Comparison of ENCODE assay signal across 14 cellular contexts in the genomic region with DNA sequence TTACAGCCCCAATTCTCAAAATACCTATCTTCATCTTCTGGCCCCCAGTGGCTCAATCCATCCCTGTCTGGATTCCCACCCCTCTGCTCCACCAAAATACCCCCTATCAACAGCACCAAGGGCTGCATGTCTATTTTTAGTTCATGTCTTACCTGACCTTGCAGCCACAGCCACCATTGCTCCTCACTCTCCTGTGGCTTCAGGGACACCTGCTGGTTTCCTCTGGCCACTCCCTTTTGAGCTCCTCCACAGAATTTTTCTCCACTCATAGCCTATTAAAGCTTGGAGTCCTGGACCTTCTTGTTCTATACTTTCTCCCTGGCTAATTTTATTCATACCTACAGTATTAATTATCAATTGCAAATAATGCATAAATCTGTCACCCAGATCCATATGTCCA.
DNase-seq lines count a peak whose midpoint lies in the region; ATAC-seq, FAIRE-seq and TF ChIP-seq lines count a peak whose summit lies in the region.
"Had no signal": no experiment of that assay in that cellular context is flagged by ENCODE, and none has a peak within 500 bp of the region (broad histone marks: within the 10 kb centered on the region; RNA-seq: fewer than 3 reads in every experiment).

No MANE protein-coding gene starts in this region.

- no peaks in the 10 kb centered on the region for H3K79me2 ChIP-seq in H1 (ENCODE audit: control insufficient read depth in 1 of 2, insufficient read depth in 2 of 2, low read length in 2 of 2)

- no peak overlapping the region for H3K4ac ChIP-seq in H1 (replicated peaks; ENCODE audit: insufficient read length, low read depth, low read length)

- H2BK12ac ChIP-seq in H1 (ENCODE audit: low read depth, low read length), result no peak overlapping the region

- no peak overlapping the region for H3K56ac ChIP-seq in H1 (replicated peaks; ENCODE audit: insufficient read length, low read depth, low read length)

- no peak overlapping the region for H4K5ac ChIP-seq in H1 (ENCODE audit: insufficient read length, low read depth, low read length)

- TF ChIP-seq POLR2A in H1 (IDR thresholded peaks at IDR 0.05; ENCODE audit: control extremely low read depth in 1 of 2, low read depth in 2 of 2, low read length in 2 of 2), result no peak

- no peak overlapping the region for H3K14ac ChIP-seq in H1 (ENCODE audit: insufficient read length)

- no peak overlapping the region for H2BK15ac ChIP-seq in H1 (ENCODE audit: low read length)

- H3K23me2 ChIP-seq in H1 (ENCODE audit: low read depth, low read length), result no peaks in the 10 kb centered on the region

- H4K91ac ChIP-seq in H1 (replicated peaks; ENCODE audit: insufficient read length, low read length), result no peak overlapping the region

- H4K8ac ChIP-seq in H1 (ENCODE audit: extremely low read depth, insufficient read depth, low read length), result no peak overlapping the region

- no peaks in the 10 kb centered on the region for H3K4me1 ChIP-seq in H1 (replicated peaks in 1 of 4; ENCODE audit: control insufficient read depth in 3 of 4, insufficient read depth in 4 of 4, low read length in 3 of 4)
- H3K4me1 ChIP-seq: sigmoid colon, suprapubic skin had no signal

- no peaks in the 10 kb centered on the region for H3K27me3 ChIP-seq in H1 (replicated peaks in 1 of 4; ENCODE audit: control insufficient read depth in 3 of 4, extremely low read depth in 1 of 4, insufficient read depth in 3 of 4, low read length in 3 of 4)
- H3K27me3 ChIP-seq: sigmoid colon, suprapubic skin had no signal

- H3K36me3 ChIP-seq in H1 (ENCODE audit: control insufficient read depth in 2 of 4, insufficient read depth in 4 of 4, low read length in 3 of 4), result no peaks in the 10 kb centered on the region
- H3K36me3 ChIP-seq: sigmoid colon, suprapubic skin had no signal

- no peaks in the 10 kb centered on the region for H3K79me1 ChIP-seq in H1 (ENCODE audit: low read depth, low read length)

- peak; percentile 29 to 43; a peak in 3 of 4 replicates for TF ChIP-seq RAD21 in H1 (IDR thresholded peaks at IDR 0.05 in 1 of 2, conservative IDR thresholded peaks at IDR 0.05 in 1 of 2; ENCODE audit: low read depth in 2 of 2, low read length in 2 of 2)

- no peak overlapping the region for H3K27ac ChIP-seq in H1 (ENCODE audit: low read depth, low read length)
- H3K27ac ChIP-seq: sigmoid colon, suprapubic skin had no signal

- TF ChIP-seq CTCF in H1 (IDR thresholded peaks at IDR 0.05; ENCODE audit: control extremely low read depth in 1 of 3, insufficient read depth in 1 of 3, low read depth in 1 of 3, low read length in 3 of 3), result no peak
- TF ChIP-seq CTCF in retinal pigment epithelial cell (conservative IDR thresholded peaks at IDR 0.05; ENCODE audit: low read depth, low read length), result peak; percentile 51

- H2BK20ac ChIP-seq in H1 (ENCODE audit: low read length), result no peak overlapping the region

- H4K20me1 ChIP-seq in H1 (replicated peaks in 1 of 2; ENCODE audit: control insufficient read depth in 1 of 2, insufficient read depth in 2 of 2, low read length in 2 of 2), result no peaks in the 10 kb centered on the region

- no peak overlapping the region for H2BK5ac ChIP-seq in H1 (ENCODE audit: low read depth, low read length)

- H3K18ac ChIP-seq in H1 (ENCODE audit: extremely low read depth, low read length), result no peak overlapping the region

- no peak for FAIRE-seq in H1 (lab: Jason Lieb, UNC)

- H3K23ac ChIP-seq in H1 (ENCODE audit: insufficient read length), result no peak overlapping the region

- H3K4me2 ChIP-seq in H1 (ENCODE audit: insufficient read depth in 1 of 2, low read depth in 2 of 2, low read length in 2 of 2), result no peak overlapping the region

- ATAC-seq in GM21717 (IDR thresholded peaks at IDR 0.05; ENCODE audit: unreplicated experiment), result no peak
- ATAC-seq: activated CD8-positive, alpha-beta memory T cell treated with anti-CD3 and anti-CD28 coated beads, Interleukin-2, amount 10 ng/mL, durations not matched to agents 7 days and 5 days; activated naive CD8-positive, alpha-beta T cell treated with anti-CD3 and anti-CD28 coated beads, Interleukin-2, amount 50 U/mL, for 24 hours had no signal

- H3K9me3 ChIP-seq in H1 (ENCODE audit: insufficient read depth in 2 of 2, low read depth in 1 of 2, low read length in 1 of 2), result no peaks in the 10 kb centered on the region
- H3K9me3 ChIP-seq: sigmoid colon, suprapubic skin had no signal

- no peak overlapping the region for H2BK120ac ChIP-seq in H1 (replicated peaks; ENCODE audit: low read depth, low read length)

- POLR2A ChIA-PET in H1 (lab: Charles Lee; ENCODE audit: partially characterized antibody), result no interaction called here

- no peak for TF ChIP-seq EP300 in H1 (IDR thresholded peaks at IDR 0.05; ENCODE audit: borderline replicate concordance in 1 of 2, low read depth in 2 of 2, low read length in 2 of 2)

- no peak overlapping the region for H2AFZ ChIP-seq in H1 (ENCODE audit: low read length)

- no peak overlapping the region for H2AK5ac ChIP-seq in H1 (ENCODE audit: low read depth, low read length)

- no peak overlapping the region for H3K9ac ChIP-seq in H1 (replicated peaks in 1 of 4; ENCODE audit: extremely low read depth in 1 of 4, low read depth in 3 of 4, low read length in 3 of 4)

- DNase-seq in SIG-M5 treated with dmso at 0.1 percent for 504 hours (lab: John Stamatoyannopoulos, UW; ENCODE audit: unreplicated experiment) (peak; percentile 9), SIG-M5 (lab: John Stamatoyannopoulos, UW) (no peak), NCI-H2107 treated with DMSO at 0.1 percent for 48 hours (lab: John Stamatoyannopoulos, UW; ENCODE audit: unreplicated experiment) (peak; percentile 30), H1 (ENCODE audit: low read depth in 1 of 2, low spot score in 2 of 2) (peak in 1 of 2 experiments; percentile 20), retinal pigment epithelial cell (ENCODE audit: low read depth) (no peak), islet precursor cell (no peak)
- no peak for DNase-seq in effector CD8-positive, alpha-beta T cell (lab: John Stamatoyannopoulos, UW)
- DNase-seq: activated naive CD8-positive, alpha-beta T cell treated with anti-CD3 and anti-CD28 coated beads, Interleukin-2, amount 50 U/mL, for 24 hours; effector memory CD4-positive, alpha-beta T cell; hypothalamus; sigmoid colon had no signal

- no peak overlapping the region for H3K4me3 ChIP-seq in H1 (ENCODE audit: extremely low read depth in 1 of 4, insufficient read depth in 2 of 4, low read depth in 3 of 4, low read length in 4 of 4)
- no peak overlapping the region for H3K4me3 ChIP-seq in retinal pigment epithelial cell (ENCODE audit: low read length)
- H3K4me3 ChIP-seq: sigmoid colon, suprapubic skin had no signal

- CTCF ChIA-PET in H1 (lab: Charles Lee; ENCODE audit: partially characterized antibody), result interaction anchor here (0.6 to 4.2 kb wide), 9 partner anchors 10 to 325 kb away, joined by 3 to 46 read pairs (median 4); no protein-coding TSS in a partner anchor

TF ChIP-seq in H1, 55 proteins besides CTCF, POLR2A, EP300 and RAD21:
- TF ChIP-seq TAF1 (IDR thresholded peaks at IDR 0.05; ENCODE audit: low read depth, low read length), result no peak
- TF ChIP-seq RNF2 (IDR thresholded peaks at IDR 0.05; ENCODE audit: borderline replicate concordance, low read depth, low read length, missing control alignments, poor library complexity, severe bottlenecking), result no peak
- TF ChIP-seq CREB1 (IDR thresholded peaks at IDR 0.05), result no peak
- no peak for TF ChIP-seq JUN (IDR thresholded peaks at IDR 0.05; ENCODE audit: low read depth, low read length)
- no peak for TF ChIP-seq GABPA (IDR thresholded peaks at IDR 0.05; ENCODE audit: borderline replicate concordance, insufficient read depth, low read length)
- no peak for TF ChIP-seq SP4 (IDR thresholded peaks at IDR 0.05; ENCODE audit: low read length)
- TF ChIP-seq KDM4A (IDR thresholded peaks at IDR 0.05; ENCODE audit: low read depth, low read length, severe bottlenecking), result no peak
- TF ChIP-seq RXRA (IDR thresholded peaks at IDR 0.05; ENCODE audit: insufficient read depth, low read depth, low read length), result no peak
- TF ChIP-seq FOSL1 (IDR thresholded peaks at IDR 0.05; ENCODE audit: insufficient read depth, low read depth, low read length), result no peak
- no peak for TF ChIP-seq NANOG (IDR thresholded peaks at IDR 0.05; ENCODE audit: insufficient read depth, low read depth, low read length, poor library complexity, severe bottlenecking)
- no peak for TF ChIP-seq HDAC6 (IDR thresholded peaks at IDR 0.05; ENCODE audit: low read depth, low read length)
- TF ChIP-seq CBX8 (IDR thresholded peaks at IDR 0.05; ENCODE audit: borderline replicate concordance, low read depth, low read length), result no peak

Comparison
In these comparisons a context has a peak if more than half of its experiments do, and no peak if none do; other contexts are left out.
1. DNase-seq: peak in SIG-M5 treated with dmso at 0.1 percent for 504 hours (single experiment) and NCI-H2107 treated with DMSO at 0.1 percent for 48 hours (single experiment); none in SIG-M5 (single experiment), retinal pigment epithelial cell (single experiment), islet precursor cell (single experiment) and effector CD8-positive, alpha-beta T cell (single experiment).